Comparison of ENCODE assay signal across 8 cellular contexts in genomic region chr2:160388464-160389263, GRCh38.
DNase-seq lines count a peak whose midpoint lies in the region; FAIRE-seq and TF ChIP-seq lines count a peak whose summit lies in the region.

No MANE protein-coding gene starts in this region.

- H3K4me1 ChIP-seq in ascending aorta = peaks cover 13 to 49% of the 10 kb centered on the region in 2 donors
- peaks cover 20% of the 10 kb centered on the region for H3K4me1 ChIP-seq in mesenchymal stem cell (ENCODE audit: control insufficient read depth, insufficient read depth, low read depth, low read length)
- peaks cover 18 to 65% (median 22%) of the 10 kb centered on the region in 4 donors for H3K4me1 ChIP-seq in transverse colon

- intact Hi-C loops in ascending aorta (cut with DNase I) (loop anchor here (2.0 to 5.0 kb wide), 2 partner anchors 18 to 104 kb away; partner anchors contain the start of gene RBMS1), transverse colon (cut with DNase I; ENCODE audit: low total_unique reads) (no loop called here)

- no peak overlapping the region for H3K23ac ChIP-seq in mesenchymal stem cell (ENCODE audit: low read length in 2 of 2)

- peak overlapping the region in 1 of 2 donors; percentile 1 for H3K4me3 ChIP-seq in ascending aorta
- H3K4me3 ChIP-seq in mesenchymal stem cell (ENCODE audit: insufficient read depth in 1 of 2, low read depth in 1 of 2, low read length in 2 of 2) = peak overlapping the region in 1 of 2 experiments; percentile 66
- no peak overlapping the region for H3K4me3 ChIP-seq in transverse colon

- H3K4me2 ChIP-seq in mesenchymal stem cell (ENCODE audit: low read length, poor library complexity, severe bottlenecking) = no peak overlapping the region

- no peak overlapping the region for H3K18ac ChIP-seq in mesenchymal stem cell (ENCODE audit: low read depth in 1 of 2, low read length in 2 of 2)

- no peak overlapping the region for H3K14ac ChIP-seq in mesenchymal stem cell (ENCODE audit: low read length in 2 of 2)

- no peak for TF ChIP-seq EP300 in transverse colon (IDR thresholded peaks at IDR 0.05; ENCODE audit: low read depth)

- H2BK120ac ChIP-seq in mesenchymal stem cell (ENCODE audit: low read depth, low read length) = no peak overlapping the region

- no peak overlapping the region for H2AK5ac ChIP-seq in mesenchymal stem cell (ENCODE audit: low read length, severe bottlenecking)

- H3K79me1 ChIP-seq in mesenchymal stem cell (replicated peaks; ENCODE audit: low read length, poor library complexity, severe bottlenecking) = peaks cover 3% of the 10 kb centered on the region

- H3K9me3 ChIP-seq in ascending aorta (no peaks in the 10 kb centered on the region), mesenchymal stem cell (ENCODE audit: control insufficient read depth, low read length) (no peaks in the 10 kb centered on the region), transverse colon (no peaks in the 10 kb centered on the region)

- no peak overlapping the region for H4K91ac ChIP-seq in mesenchymal stem cell (ENCODE audit: low read length)

- no peak overlapping the region for H2AFZ ChIP-seq in mesenchymal stem cell (ENCODE audit: low read depth, low read length)

- H3K4ac ChIP-seq in mesenchymal stem cell (ENCODE audit: low read depth in 1 of 2, low read length in 2 of 2) = no peak overlapping the region

- peak overlapping the region; percentile 79 for H3K9ac ChIP-seq in mesenchymal stem cell (ENCODE audit: low read length)

- FAIRE-seq in GM12891 (lab: Jason Lieb, UNC) = peak; percentile 54

- H2BK5ac ChIP-seq in mesenchymal stem cell (ENCODE audit: low read depth, low read length, poor library complexity, severe bottlenecking) = no peak overlapping the region

- TF ChIP-seq CTCF in ascending aorta (IDR thresholded peaks at IDR 0.05) (no peak), transverse colon (IDR thresholded peaks at IDR 0.05) (no peak)

- no peak overlapping the region for H2BK15ac ChIP-seq in mesenchymal stem cell (ENCODE audit: low read depth, poor library complexity, severe bottlenecking)

- no peak overlapping the region for H2BK12ac ChIP-seq in mesenchymal stem cell (ENCODE audit: low read length in 2 of 2)

- H4K8ac ChIP-seq in mesenchymal stem cell (ENCODE audit: low read length) = no peak overlapping the region

- in situ Hi-C loops in transverse colon (cut with MboI; ENCODE audit: low pct_ligation_motif_present in 1 of 4, low pct_unique_long_range_greater_than_20kb in 1 of 4, low sequenced_read_pairs in 3 of 4) = no loop called here

- H3K36me3 ChIP-seq in ascending aorta (no peaks in the 10 kb centered on the region), mesenchymal stem cell (ENCODE audit: control insufficient read depth in 1 of 2, insufficient read depth in 2 of 2, low read depth in 1 of 2, low read length in 2 of 2) (peaks cover 3 to 35% of the 10 kb centered on the region in 2 experiments), transverse colon (no peaks in the 10 kb centered on the region)

- no peaks in the 10 kb centered on the region for H3K27me3 ChIP-seq in ascending aorta
- H3K27me3 ChIP-seq in mesenchymal stem cell (ENCODE audit: control insufficient read depth in 1 of 2, insufficient read depth in 1 of 2, low read length in 2 of 2) = no peaks in the 10 kb centered on the region
- H3K27me3 ChIP-seq in transverse colon = no peaks in the 10 kb centered on the region

- H3K27ac ChIP-seq in ascending aorta (peak overlapping the region; percentile 83 to 93), mesenchymal stem cell (ENCODE audit: low read length, poor library complexity, severe bottlenecking) (no peak overlapping the region), transverse colon (peak overlapping the region; percentile 79 to 85 (median 82))

- TF ChIP-seq POLR2A in GM12891 (IDR thresholded peaks at IDR 0.05; ENCODE audit: low read depth, low read length) = no peak
- TF ChIP-seq POLR2A in transverse colon (IDR thresholded peaks at IDR 0.05) = no peak

- no peak for DNase-seq in GM12891 (ENCODE audit: insufficient read length, low spot score)
- DNase-seq in NOMO-1 (lab: John Stamatoyannopoulos, UW; ENCODE audit: unreplicated experiment in 2 of 2) = peak; percentile 71 to 83
- DNase-seq in ascending aorta (ENCODE audit: low spot score in 2 of 2) = peak in 1 of 2 donors; percentile 76
- DNase-seq in mesenchymal stem cell = no peak
- DNase-seq in transverse colon = peak; percentile 32
- DNase-seq in effector CD8-positive, alpha-beta T cell (lab: John Stamatoyannopoulos, UW) = no peak
- DNase-seq in kidney tubule cell (ENCODE audit: low spot score) = no peak
- DNase-seq in OCI-M1 (lab: John Stamatoyannopoulos, UW) = no peak

- 81% methylated on average over 10 of the region's 12 CpGs for WGBS in mesenchymal stem cell
- 69 to 82% methylated on average over 3 to 12 of the region's 12 CpGs for WGBS in transverse colon (ENCODE audit: low coverage in 1 of 2), 2 donors

TF ChIP-seq in GM12891, 5 proteins besides CTCF, POLR2A, EP300 and RAD21:
- TF ChIP-seq TAF1 (IDR thresholded peaks at IDR 0.05; ENCODE audit: low read depth, low read length) = no peak
- TF ChIP-seq POU2F2 (IDR thresholded peaks at IDR 0.05; ENCODE audit: low read depth, low read length) = no peak
- TF ChIP-seq SPI1 (IDR thresholded peaks at IDR 0.05; ENCODE audit: low read depth, low read length) = no peak
- no peak for TF ChIP-seq PAX5 (IDR thresholded peaks at IDR 0.05; ENCODE audit: insufficient read depth, low read length, severe bottlenecking)
- no peak for TF ChIP-seq POLR2AphosphoS5 (IDR thresholded peaks at IDR 0.05; ENCODE audit: low read depth, low read length)

Comparison
In these comparisons a context has a peak if more than half of its experiments do, and no peak if none do; other contexts are left out.
1. DNase-seq: peak in NOMO-1 (2 of 2) and transverse colon (single experiment); none in GM12891 (single experiment), mesenchymal stem cell (single experiment), effector CD8-positive, alpha-beta T cell (single experiment), kidney tubule cell (single experiment) and OCI-M1 (single experiment).